29 cellular contexts compared by ENCODE assay signal in the genomic region with DNA sequence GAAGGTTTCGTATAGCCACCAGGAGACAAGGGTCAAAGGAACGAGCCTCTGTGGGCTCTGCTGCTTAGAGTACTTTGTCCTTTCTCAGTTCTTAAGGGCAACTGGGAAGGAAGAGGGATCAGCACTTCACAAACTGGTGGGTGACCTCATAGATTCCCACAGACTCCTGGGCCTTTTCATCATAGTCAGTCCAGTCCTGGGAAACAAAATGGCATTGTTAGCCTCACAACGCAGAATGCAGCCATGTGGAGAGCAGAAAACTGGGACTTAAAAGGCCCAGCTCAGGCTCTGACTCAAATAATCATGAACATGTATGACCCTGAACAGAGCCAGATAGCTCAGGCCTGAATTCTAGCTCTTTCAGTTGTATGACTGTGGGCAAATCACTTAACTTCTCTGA. TPM values are rescaled to one million over a fixed set of nuclear protein-coding genes. Genes with fewer than 3 reads are reported as not detected.
A peak's percentile ranks its signal among the peaks of the same experiment; 100 is the strongest.
DNase-seq lines count a peak whose midpoint lies in the region; ATAC-seq and TF ChIP-seq lines count a peak whose summit lies in the region.
"Had no signal": no experiment of that assay in that cellular context is flagged by ENCODE, and none has a peak within 500 bp of the region (broad histone marks: within the 10 kb centered on the region; RNA-seq: fewer than 3 reads in every experiment).

No MANE protein-coding gene starts in this region.

- no peaks in the 10 kb centered on the region for H3K27me3 Mint-ChIP-seq in activated CD8-positive, alpha-beta memory T cell treated with anti-CD3 and anti-CD28 coated beads, Interleukin-2, amount 10 ng/mL, durations not matched to agents 7 days and 5 days
- no peaks in the 10 kb centered on the region for H3K27me3 Mint-ChIP-seq in brain
- H3K27me3 Mint-ChIP-seq in nephron (ENCODE audit: low read depth): no peaks in the 10 kb centered on the region
- no peaks in the 10 kb centered on the region for H3K27me3 Mint-ChIP-seq in WTC11 (ENCODE audit: low read depth)
- H3K27me3 Mint-ChIP-seq in type B pancreatic cell: no peaks in the 10 kb centered on the region
- H3K27me3 Mint-ChIP-seq: CD8-positive, alpha-beta memory T cell had no signal

- CTCF ChIA-PET in activated CD8-positive, alpha-beta memory T cell treated with anti-CD3 and anti-CD28 coated beads, Interleukin-2, amount 10 ng/mL, durations not matched to agents 7 days and 5 days (lab: Charles Lee): no interaction called here
- CTCF ChIA-PET in WTC11 (lab: Charles Lee): no interaction called here

- intact Hi-C loops in sciatic nerve (cut with DNase I): no loop called here

- H3K36me3 Mint-ChIP-seq in activated CD8-positive, alpha-beta memory T cell treated with anti-CD3 and anti-CD28 coated beads, Interleukin-2, amount 10 ng/mL, durations not matched to agents 7 days and 5 days: peaks cover 31% of the 10 kb centered on the region
- peaks cover 47% of the 10 kb centered on the region for H3K36me3 Mint-ChIP-seq in brain
- peaks cover 60% of the 10 kb centered on the region for H3K36me3 Mint-ChIP-seq in nephron (ENCODE audit: low read depth)
- peaks cover 30% of the 10 kb centered on the region for H3K36me3 Mint-ChIP-seq in WTC11
- H3K36me3 Mint-ChIP-seq in type B pancreatic cell: peaks cover 15% of the 10 kb centered on the region

- no peaks in the 10 kb centered on the region for H3K9me3 Mint-ChIP-seq in activated CD8-positive, alpha-beta memory T cell treated with anti-CD3 and anti-CD28 coated beads, Interleukin-2, amount 10 ng/mL, durations not matched to agents 7 days and 5 days (ENCODE audit: low read depth)
- H3K9me3 Mint-ChIP-seq in brain: no peaks in the 10 kb centered on the region
- H3K9me3 Mint-ChIP-seq in nephron: no peaks in the 10 kb centered on the region
- no peaks in the 10 kb centered on the region for H3K9me3 Mint-ChIP-seq in WTC11
- no peaks in the 10 kb centered on the region for H3K9me3 Mint-ChIP-seq in type B pancreatic cell
- H3K9me3 Mint-ChIP-seq: CD14-positive monocyte; CD8-positive, alpha-beta memory T cell had no signal

- H3K4me3 Mint-ChIP-seq in activated CD8-positive, alpha-beta memory T cell treated with anti-CD3 and anti-CD28 coated beads, Interleukin-2, amount 10 ng/mL, durations not matched to agents 7 days and 5 days: no peak overlapping the region
- H3K4me3 Mint-ChIP-seq in brain (peak overlapping the region in 2 of 5 experiments; percentile 18 to 43), nephron (no peak overlapping the region), WTC11 (no peak overlapping the region), type B pancreatic cell (no peak overlapping the region)
- H3K4me3 Mint-ChIP-seq: CD14-positive monocyte; CD8-positive, alpha-beta memory T cell had no signal

- no peak for TF ChIP-seq CTCF in brain (conservative IDR thresholded peaks at IDR 0.05)
- TF ChIP-seq CTCF in nephron (IDR thresholded peaks at IDR 0.05; ENCODE audit: unreplicated experiment in 3 of 3): no peak
- no peak for TF ChIP-seq CTCF in WTC11 (IDR thresholded peaks at IDR 0.05)
- TF ChIP-seq CTCF in type B pancreatic cell (conservative IDR thresholded peaks at IDR 0.05): no peak

- peaks cover 12% of the 10 kb centered on the region for H3K4me1 Mint-ChIP-seq in activated CD8-positive, alpha-beta memory T cell treated with anti-CD3 and anti-CD28 coated beads, Interleukin-2, amount 10 ng/mL, durations not matched to agents 7 days and 5 days
- H3K4me1 Mint-ChIP-seq in brain (peaks cover 15% of the 10 kb centered on the region), nephron (peaks cover 13% of the 10 kb centered on the region), WTC11 (peaks cover 3% of the 10 kb centered on the region), type B pancreatic cell (ENCODE audit: unreplicated experiment) (peaks cover 7% of the 10 kb centered on the region)

- peak; percentile 30 for DNase-seq in activated CD8-positive, alpha-beta memory T cell treated with anti-CD3 and anti-CD28 coated beads, Interleukin-2, amount 10 ng/mL, durations not matched to agents 7 days and 5 days
- DNase-seq in activated CD8-positive, alpha-beta memory T cell treated with anti-CD3 and anti-CD28 coated beads for 24 hours: no peak
- no peak for DNase-seq in sciatic nerve (ENCODE audit: low spot score)
- DNase-seq in NCI-H446 (lab: John Stamatoyannopoulos, UW): no peak
- DNase-seq in WTC11 (ENCODE audit: low spot score): no peak
- no peak for DNase-seq in type B pancreatic cell (ENCODE audit: extremely low spot score, unreplicated experiment)
- DNase-seq: 8988T; ACHN; BE2C; CD8-positive, alpha-beta memory T cell; DMS 273 treated with DMSO at 0.1 percent for 48 hours; DMS79; EL; GDM1; Kasumi-1; NCI-H1092 treated with DMSO at 0.1 percent for 48 hours; NCI-H1436 treated with DMSO at 0.1 percent for 48 hours; NCI-H187 treated with DMSO at 0.1 percent for 48 hours; NCI-H2171 treated with DMSO at 0.1 percent for 48 hours; NCI-H446 treated with DMSO at 0.1 percent for 48 hours; NCI-H526; NCI-H82; NK-92 treated with Interleukin-12 subunit alpha and Interleukin-12 subunit beta, amount 100 ng/mL, for 24 hours; PC-3 had no signal

- POLR2A ChIA-PET in WTC11 (lab: Charles Lee): no interaction called here

- no peak overlapping the region for H3K27ac Mint-ChIP-seq in activated CD8-positive, alpha-beta memory T cell treated with anti-CD3 and anti-CD28 coated beads, Interleukin-2, amount 10 ng/mL, durations not matched to agents 7 days and 5 days
- H3K27ac Mint-ChIP-seq in brain (peak overlapping the region in 3 of 5 experiments; percentile 17 to 79 (median 72)), nephron (peak overlapping the region in 2 of 3 experiments; percentile 57 to 92), WTC11 (no peak overlapping the region), type B pancreatic cell (no peak overlapping the region)

- ATAC-seq in activated CD8-positive, alpha-beta memory T cell treated with anti-CD3 and anti-CD28 coated beads, Interleukin-2, amount 10 ng/mL, durations not matched to agents 7 days and 5 days: no peak
- peak; percentile 16 for ATAC-seq in sciatic nerve
- ATAC-seq in WTC11: no peak
- ATAC-seq: GM12878, HCT116, PC-3 had no signal

TF ChIP-seq in WTC11, 78 proteins besides CTCF, POLR2A, EP300 and RAD21:
- TF ChIP-seq GABPB1 (CRISPR knock-in tag; IDR thresholded peaks at IDR 0.05) (no peak), FOXP1 (CRISPR knock-in tag; IDR thresholded peaks at IDR 0.05; ENCODE audit: borderline replicate concordance) (no peak), SMAD4 (CRISPR knock-in tag; IDR thresholded peaks at IDR 0.05) (no peak), CBFB (CRISPR knock-in tag; IDR thresholded peaks at IDR 0.05; ENCODE audit: low read depth) (no peak)
- TF ChIP-seq, protein P1, sequence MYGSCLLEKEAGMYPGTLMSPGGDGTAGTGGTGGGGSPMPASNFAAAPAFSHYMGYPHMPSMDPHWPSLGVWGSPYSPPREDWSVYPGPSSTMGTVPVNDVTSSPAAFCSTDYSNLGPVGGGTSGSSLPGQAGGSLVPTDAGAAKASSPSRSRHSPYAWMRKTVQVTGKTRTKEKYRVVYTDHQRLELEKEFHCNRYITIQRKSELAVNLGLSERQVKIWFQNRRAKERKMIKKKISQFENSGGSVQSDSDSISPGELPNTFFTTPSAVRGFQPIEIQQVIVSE (CRISPR knock-in tag; IDR thresholded peaks at IDR 0.05; ENCODE audit: borderline replicate concordance): no peak
- TF ChIP-seq, protein P2, sequence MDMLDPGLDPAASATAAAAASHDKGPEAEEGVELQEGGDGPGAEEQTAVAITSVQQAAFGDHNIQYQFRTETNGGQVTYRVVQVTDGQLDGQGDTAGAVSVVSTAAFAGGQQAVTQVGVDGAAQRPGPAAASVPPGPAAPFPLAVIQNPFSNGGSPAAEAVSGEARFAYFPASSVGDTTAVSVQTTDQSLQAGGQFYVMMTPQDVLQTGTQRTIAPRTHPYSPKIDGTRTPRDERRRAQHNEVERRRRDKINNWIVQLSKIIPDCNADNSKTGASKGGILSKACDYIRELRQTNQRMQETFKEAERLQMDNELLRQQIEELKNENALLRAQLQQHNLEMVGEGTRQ (CRISPR knock-in tag; IDR thresholded peaks at IDR 0.05): no peak

RNA-seq across cellular contexts. Expression of a gene that starts 5.9 kb away (rescaled TPM):
- total RNA-seq in activated CD8-positive, alpha-beta memory T cell treated with anti-CD3 and anti-CD28 coated beads, Interleukin-2, amount 10 ng/mL, durations not matched to agents 7 days and 5 days: 10 to 100 TPM; 41.4 to 48.2 TPM
- 79.1 TPM for polyA plus RNA-seq in brain (ENCODE audit: insufficient read depth, low read depth, low replicate concordance)
- total RNA-seq in sciatic nerve (71.6 TPM), WTC11 (2021) (41.6 to 48.6 TPM (median 47.6 TPM) in 3 replicates), type B pancreatic cell (ENCODE audit: low replicate concordance) (36.2 and 72.7 TPM in 2 replicates)

RNA-seq across cellular contexts. Expression of a gene that starts 17.9 kb away (rescaled TPM):
- 10 to 100 TPM; 11.5 to 13.5 TPM for total RNA-seq in activated CD8-positive, alpha-beta memory T cell treated with anti-CD3 and anti-CD28 coated beads, Interleukin-2, amount 10 ng/mL, durations not matched to agents 7 days and 5 days
- 21.5 TPM for polyA plus RNA-seq in brain (ENCODE audit: insufficient read depth, low read depth, low replicate concordance)
- total RNA-seq in sciatic nerve (10.1 TPM), WTC11 (2021) (30.3 to 33.7 TPM (median 31.8 TPM) in 3 replicates), type B pancreatic cell (ENCODE audit: low replicate concordance) (26.8 and 28.2 TPM in 2 replicates)

RNA-seq across cellular contexts. Expression of a gene that starts 23.8 kb away (rescaled TPM):
- 10 to 100 TPM; 72.9 to 80.1 TPM for total RNA-seq in activated CD8-positive, alpha-beta memory T cell treated with anti-CD3 and anti-CD28 coated beads, Interleukin-2, amount 10 ng/mL, durations not matched to agents 7 days and 5 days
- 54.8 TPM for polyA plus RNA-seq in brain (ENCODE audit: insufficient read depth, low read depth, low replicate concordance)
- 31.7 TPM for total RNA-seq in sciatic nerve
- total RNA-seq in WTC11 (2021): 57.8 to 58.4 TPM (median 57.9 TPM) in 3 replicates
- 50.4 and 55.0 TPM in 2 replicates for total RNA-seq in type B pancreatic cell (ENCODE audit: low replicate concordance)

Comparison
In these comparisons a context has a peak if more than half of its experiments do, and no peak if none do; other contexts are left out.
1. H3K27ac Mint-ChIP-seq: peak in brain (3 of 5) and nephron (2 of 3); none in activated CD8-positive, alpha-beta memory T cell treated with anti-CD3 and anti-CD28 coated beads, Interleukin-2, amount 10 ng/mL, durations not matched to agents 7 days and 5 days (single experiment), WTC11 (single experiment) and type B pancreatic cell (single experiment).